13 cellular contexts compared by ENCODE assay signal in genomic region chr20:18223399-18223798, GRCh38.
"Had no signal": no experiment of that assay in that cellular context is flagged by ENCODE, and none has a peak within 500 bp of the region (broad histone marks: within the 10 kb centered on the region; RNA-seq: fewer than 3 reads in every experiment).

No MANE protein-coding gene starts in this region.

- H3K4me3 ChIP-seq: colonic mucosa, sigmoid colon, suprapubic skin, upper lobe of right lung had no signal

- ATAC-seq: activated CD8-positive, alpha-beta T cell treated with anti-CD3 and anti-CD28 coated beads, Interleukin-2, amount 10 ng/mL, durations not matched to agents 7 days and 5 days; effector memory CD8-positive, alpha-beta T cell; natural killer cell treated with Interleukin-12 subunit alpha and Interleukin-12 subunit beta and Interleukin-15 and Interleukin-18, amount 100 ng/mL, for 72 hours; upper lobe of right lung; WTC11 had no signal

- H3K27ac ChIP-seq: colonic mucosa, sigmoid colon, suprapubic skin, upper lobe of right lung had no signal

- H3K4me1 ChIP-seq: colonic mucosa, upper lobe of right lung had no signal

- H3K9me3 ChIP-seq: colonic mucosa, sigmoid colon, suprapubic skin, upper lobe of right lung had no signal

- H3K36me3 ChIP-seq: colonic mucosa, sigmoid colon, suprapubic skin, upper lobe of right lung had no signal

- H3K27me3 ChIP-seq: colonic mucosa, sigmoid colon, suprapubic skin, upper lobe of right lung had no signal

- DNase-seq: activated CD4-positive, alpha-beta T cell treated with anti-CD3 and anti-CD28 coated beads for 48 hours; activated CD8-positive, alpha-beta T cell treated with anti-CD3 and anti-CD28 coated beads, Interleukin-2, amount 10 ng/mL, durations not matched to agents 7 days and 5 days; activated naive CD4-positive, alpha-beta T cell treated with anti-CD3 and anti-CD28 coated beads for 36 hours; colonic mucosa; effector memory CD8-positive, alpha-beta T cell; immature natural killer cell; sigmoid colon; stimulated activated CD4-positive, alpha-beta T cell treated with anti-CD3 and anti-CD28 coated beads, Interleukin-12 subunit alpha, Interleukin-12 subunit beta, amount 100 ng/mL, for 4 hours; stimulated activated naive CD4-positive, alpha-beta T cell treated with Interleukin-2 at 50 U/mL for 16 hours; upper lobe of right lung had no signal
